1 cellular context compared by ENCODE assay signal in the genomic region with DNA sequence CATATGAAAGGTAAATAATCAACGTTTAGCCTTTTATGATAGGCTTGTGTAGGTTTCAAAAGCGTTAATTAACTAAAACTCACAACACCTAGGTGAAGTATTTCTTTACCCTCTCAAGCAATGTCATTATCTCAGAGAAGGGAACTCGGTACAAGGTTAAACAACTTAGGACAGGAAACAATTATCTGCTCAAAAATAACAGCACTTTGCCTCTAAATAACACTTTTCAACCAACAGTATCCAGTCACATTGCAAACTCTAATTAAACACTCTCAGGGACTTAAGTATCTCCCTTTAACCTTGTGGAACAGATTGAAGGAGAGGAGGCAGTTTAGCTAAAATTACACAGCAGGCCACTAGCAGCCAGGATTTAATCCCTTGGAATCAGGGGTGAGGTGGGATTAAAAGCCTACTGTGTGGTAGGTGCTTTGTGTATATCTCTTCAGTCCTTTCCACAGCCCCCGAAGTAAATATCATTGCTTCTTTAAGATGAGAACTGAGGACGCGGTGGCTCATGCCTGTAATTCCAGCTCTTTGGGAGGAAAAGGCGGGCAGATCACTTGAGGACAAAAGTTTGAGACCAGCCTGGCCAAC.
TF ChIP-seq lines count a peak whose summit lies in the region.

No MANE protein-coding gene starts in this region.

TF ChIP-seq in K562, 482 proteins besides CTCF, POLR2A, EP300 and RAD21:
- TF ChIP-seq DPF2 (IDR thresholded peaks at IDR 0.05) (no peak), TAF1 (IDR thresholded peaks at IDR 0.05; ENCODE audit: control insufficient read depth, extremely low read depth, insufficient read depth, low read length, severe bottlenecking) (no peak)
